11 cellular contexts compared by ENCODE assay signal in the genomic region with DNA sequence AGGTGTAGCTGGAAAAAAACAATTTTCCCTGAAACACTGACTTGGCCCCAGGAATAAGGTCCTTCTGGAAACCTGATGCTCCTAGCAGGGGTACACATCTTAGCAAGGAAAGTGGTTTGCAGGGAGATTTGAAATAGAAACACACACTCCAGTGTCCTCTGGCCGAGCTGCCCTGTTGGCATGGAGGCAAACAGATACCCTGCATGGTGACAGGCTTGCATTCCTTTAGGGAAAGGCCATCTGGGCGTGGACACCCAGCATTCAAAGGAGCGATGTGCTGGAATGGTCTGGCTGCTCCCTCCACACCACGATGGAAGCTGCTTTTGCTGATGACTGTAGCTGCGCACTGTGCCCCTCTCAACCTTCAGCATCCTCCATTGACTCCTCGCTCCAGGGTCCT. TPM values are rescaled to one million over a fixed set of nuclear protein-coding genes. Genes with fewer than 3 reads are reported as not detected.
DNase-seq lines count a peak whose midpoint lies in the region; ATAC-seq and TF ChIP-seq lines count a peak whose summit lies in the region.
"Had no signal": no experiment of that assay in that cellular context is flagged by ENCODE, and none has a peak within 500 bp of the region (broad histone marks: within the 10 kb centered on the region; RNA-seq: fewer than 3 reads in every experiment).

No MANE protein-coding gene starts in this region.

- TF ChIP-seq CTCF in IMR-90 (conservative IDR thresholded peaks at IDR 0.05; ENCODE audit: low read depth, low read length) (no peak), lower lobe of right lung (IDR thresholded peaks at IDR 0.05) (no peak), upper lobe of right lung (IDR thresholded peaks at IDR 0.05) (no peak)

- H3K4me3 ChIP-seq in IMR-90 (ENCODE audit: insufficient read depth, low read depth, low read length) (no peak overlapping the region), lower lobe of right lung (no peak overlapping the region), upper lobe of right lung (no peak overlapping the region)
- H3K4me3 ChIP-seq: GM12878, Peyer's patch had no signal

- H2BK120ac ChIP-seq in IMR-90 (ENCODE audit: low read depth, low read length): peak overlapping the region; percentile 2

- H4K20me1 ChIP-seq in IMR-90 (ENCODE audit: insufficient read depth, low read length): no peaks in the 10 kb centered on the region

- no peak overlapping the region for H2AK5ac ChIP-seq in IMR-90 (ENCODE audit: low read depth, low read length)

- peaks cover 19% of the 10 kb centered on the region for H3K9me1 ChIP-seq in IMR-90 (ENCODE audit: insufficient read depth, low read length)

- no peak overlapping the region for H4K5ac ChIP-seq in IMR-90 (ENCODE audit: low read depth, low read length)

- peak overlapping the region; percentile 75 for H2AFZ ChIP-seq in IMR-90 (replicated peaks; ENCODE audit: low read length, poor library complexity)

- POLR2A ChIA-PET in IMR-90 (lab: Charles Lee; ENCODE audit: unreplicated experiment): no interaction called here

- no peaks in the 10 kb centered on the region for H3K36me3 ChIP-seq in IMR-90 (ENCODE audit: control insufficient read depth, insufficient read depth, low read length)
- H3K36me3 ChIP-seq in lower lobe of right lung: no peaks in the 10 kb centered on the region
- no peaks in the 10 kb centered on the region for H3K36me3 ChIP-seq in upper lobe of right lung
- H3K36me3 ChIP-seq: Peyer's patch had no signal

- 0 out of 2 replicates have a peak overlapping the region, but pooled peaks have one; percentile 18 for H3K23ac ChIP-seq in IMR-90 (ENCODE audit: low read depth, low read length)

- in situ Hi-C loops in IMR-90 (cut with MboI; ENCODE audit: low sequenced_read_pairs): no loop called here

- H3K36me3 Mint-ChIP-seq in activated T-helper 1 cell treated with anti-CD3 and anti-CD28 coated beads, Interleukin-12 subunit alpha, Interleukin-12 subunit beta, Interleukin-2, Interleukin-4 antibody, amounts not matched to agents 30 ng/mL and 10 ng/mL and 1 ng/mL, durations not matched to agents 14 hours and 24 hours and 36 hours (ENCODE audit: low read depth): no peaks in the 10 kb centered on the region
- H3K36me3 Mint-ChIP-seq: natural killer cell had no signal

- no peaks in the 10 kb centered on the region for H3K27me3 ChIP-seq in IMR-90 (ENCODE audit: control insufficient read depth, insufficient read depth, low read length)
- no peaks in the 10 kb centered on the region for H3K27me3 ChIP-seq in lower lobe of right lung (ENCODE audit: low read depth)
- no peaks in the 10 kb centered on the region for H3K27me3 ChIP-seq in upper lobe of right lung
- H3K27me3 ChIP-seq: Peyer's patch had no signal

- TF ChIP-seq RAD21 in IMR-90 (IDR thresholded peaks at IDR 0.05; ENCODE audit: low read length): no peak

- no peaks in the 10 kb centered on the region for H3K4me1 Mint-ChIP-seq in activated T-helper 1 cell treated with anti-CD3 and anti-CD28 coated beads, Interleukin-12 subunit alpha, Interleukin-12 subunit beta, Interleukin-2, Interleukin-4 antibody, amounts not matched to agents 30 ng/mL and 10 ng/mL and 1 ng/mL, durations not matched to agents 14 hours and 24 hours and 36 hours (ENCODE audit: low read depth)

- H3K56ac ChIP-seq in IMR-90 (ENCODE audit: extremely low read depth, insufficient read depth, low read length): no peak overlapping the region

- H2BK20ac ChIP-seq in IMR-90 (ENCODE audit: low read depth, low read length): peak overlapping the region; percentile 0; the same call in 1 of the 2 replicates

- DNase-seq in IMR-90 (no peak), ecto neural progenitor cell (ENCODE audit: low spot score) (peak; percentile 71), lower lobe of right lung (no peak), upper lobe of right lung (no peak), T-helper 2 cell (no peak), NAMALWA (ENCODE audit: low spot score) (no peak)
- DNase-seq in activated T-helper 1 cell treated with anti-CD3 and anti-CD28 coated beads, Interleukin-12 subunit alpha, Interleukin-12 subunit beta, Interleukin-2, Interleukin-4 antibody, amounts not matched to agents 30 ng/mL and 10 ng/mL and 1 ng/mL, durations not matched to agents 14 hours and 24 hours and 36 hours (ENCODE audit: low spot score): no peak
- DNase-seq: activated T-cell treated with anti-CD3 and anti-CD28 coated beads, Interleukin-2, amount 50 U/mL, for 1 hour; natural killer cell; Peyer's patch had no signal

- peak overlapping the region in 1 of 2 experiments; percentile 45; a peak in 1 of 4 replicates for H4K8ac ChIP-seq in IMR-90 (ENCODE audit: low read depth in 2 of 2, low read length in 2 of 2)

- H3K18ac ChIP-seq in IMR-90 (ENCODE audit: low read depth, low read length): no peak overlapping the region

- H4K91ac ChIP-seq in IMR-90 (ENCODE audit: insufficient read depth, low read depth, low read length): peak overlapping the region; percentile 31; the same call in 1 of the 2 replicates

- peak overlapping the region; percentile 10; the same call in 1 of the 2 replicates for H3K14ac ChIP-seq in IMR-90 (replicated peaks; ENCODE audit: low read depth, low read length)

- TF ChIP-seq POLR2A in IMR-90 (IDR thresholded peaks at IDR 0.05; ENCODE audit: low read depth, low read length): no peak

- no peak overlapping the region for H2BK5ac ChIP-seq in IMR-90 (ENCODE audit: low read depth, low read length, poor library complexity, severe bottlenecking)

- BruUV-seq in IMR-90 (replicated peaks; lab: Mats Ljungman, UMichigan): no TSS peak

- dilution Hi-C loops in IMR-90 (cut with HindIII; ENCODE audit: low sequenced_read_pairs, unreplicated experiment): no loop called here

- no peaks in the 10 kb centered on the region for H3K9me3 ChIP-seq in IMR-90 (ENCODE audit: control insufficient read depth, insufficient read depth, low read length)
- H3K9me3 ChIP-seq in lower lobe of right lung: no peaks in the 10 kb centered on the region
- H3K9me3 ChIP-seq in upper lobe of right lung: no peaks in the 10 kb centered on the region
- H3K9me3 ChIP-seq: Peyer's patch had no signal

- H3K27me3 Mint-ChIP-seq in activated T-helper 1 cell treated with anti-CD3 and anti-CD28 coated beads, Interleukin-12 subunit alpha, Interleukin-12 subunit beta, Interleukin-2, Interleukin-4 antibody, amounts not matched to agents 30 ng/mL and 10 ng/mL and 1 ng/mL, durations not matched to agents 14 hours and 24 hours and 36 hours (ENCODE audit: insufficient read depth): peaks cover 5% of the 10 kb centered on the region

- peak overlapping the region; percentile 13 for H3K4ac ChIP-seq in IMR-90 (ENCODE audit: low read depth, low read length)

- no peak overlapping the region for H3K4me3 Mint-ChIP-seq in activated T-helper 1 cell treated with anti-CD3 and anti-CD28 coated beads, Interleukin-12 subunit alpha, Interleukin-12 subunit beta, Interleukin-2, Interleukin-4 antibody, amounts not matched to agents 30 ng/mL and 10 ng/mL and 1 ng/mL, durations not matched to agents 14 hours and 24 hours and 36 hours
- H3K4me3 Mint-ChIP-seq: natural killer cell had no signal

- H3K27ac Mint-ChIP-seq in activated T-helper 1 cell treated with anti-CD3 and anti-CD28 coated beads, Interleukin-12 subunit alpha, Interleukin-12 subunit beta, Interleukin-2, Interleukin-4 antibody, amounts not matched to agents 30 ng/mL and 10 ng/mL and 1 ng/mL, durations not matched to agents 14 hours and 24 hours and 36 hours: no peak overlapping the region
- H3K27ac Mint-ChIP-seq: natural killer cell had no signal

- 0 out of 2 replicates have a peak overlapping the region, but pooled peaks have one; percentile 10 for H3K9ac ChIP-seq in IMR-90 (ENCODE audit: low read depth, low read length)

- H2AK9ac ChIP-seq in IMR-90 (replicated peaks; ENCODE audit: low read depth, low read length, poor library complexity): no peak overlapping the region

- 94% methylated on average over 2 of the region's 6 CpGs; no CpG with 5 or more reads in 1 of the 2 experiments for WGBS in IMR-90 (ENCODE audit: extremely low coverage in 2 of 2, insufficient read length in 1 of 2), 2 experiments

- H3K27ac ChIP-seq in IMR-90 (ENCODE audit: insufficient read depth, low read length): no peak overlapping the region
- H3K27ac ChIP-seq in lower lobe of right lung: peak overlapping the region; percentile 44
- H3K27ac ChIP-seq in upper lobe of right lung: no peak overlapping the region

- H3K4me1 ChIP-seq in IMR-90 (ENCODE audit: control insufficient read depth, insufficient read depth, low read length) (peaks cover 7% of the 10 kb centered on the region), lower lobe of right lung (peaks cover 11% of the 10 kb centered on the region), upper lobe of right lung (peaks cover 8% of the 10 kb centered on the region)
- H3K4me1 ChIP-seq: Peyer's patch had no signal

- H3K9me3 Mint-ChIP-seq in activated T-helper 1 cell treated with anti-CD3 and anti-CD28 coated beads, Interleukin-12 subunit alpha, Interleukin-12 subunit beta, Interleukin-2, Interleukin-4 antibody, amounts not matched to agents 30 ng/mL and 10 ng/mL and 1 ng/mL, durations not matched to agents 14 hours and 24 hours and 36 hours: peaks cover 3% of the 10 kb centered on the region
- H3K9me3 Mint-ChIP-seq: natural killer cell had no signal

- CTCF ChIA-PET in IMR-90 (lab: Yijun Ruan, JAX): interaction anchor here (0.5 kb wide), 1 partner anchor 50 kb away, joined by 3 read pairs; no protein-coding TSS in a partner anchor

- H3K79me1 ChIP-seq in IMR-90 (ENCODE audit: low read depth in 1 of 2, low read length in 2 of 2): no peaks in the 10 kb centered on the region

- intact Hi-C loops in IMR-90 (cut with micrococcal nuclease): no loop called here
- intact Hi-C loops in lower lobe of right lung (cut with DNase I): no loop called here
- intact Hi-C loops in upper lobe of right lung (cut with DNase I): no loop called here
- intact Hi-C loops in activated T-helper 1 cell treated with anti-CD3 and anti-CD28 coated beads, Interleukin-12 subunit alpha, Interleukin-12 subunit beta, Interleukin-2, Interleukin-4 antibody, amounts not matched to agents 30 ng/mL and 10 ng/mL and 1 ng/mL, durations not matched to agents 14 hours and 24 hours and 36 hours (cut with micrococcal nuclease): no loop called here

- peak; percentile 54 for ATAC-seq in IMR-90 (ENCODE audit: low read depth)
- no peak for ATAC-seq in lower lobe of right lung
- ATAC-seq in upper lobe of right lung: peak; percentile 45
- ATAC-seq: natural killer cell had no signal

- peak overlapping the region; percentile 23; the same call in 1 of the 3 replicates for H2BK15ac ChIP-seq in IMR-90 (ENCODE audit: low read depth, low read length)

- H3K4me2 ChIP-seq in IMR-90 (ENCODE audit: low read depth, low read length): no peak overlapping the region

TF ChIP-seq in IMR-90, 13 proteins besides CTCF, POLR2A, EP300 and RAD21 (continues in another document):
- TF ChIP-seq MAZ (IDR thresholded peaks at IDR 0.05; ENCODE audit: borderline replicate concordance, low read depth, low read length): no peak

RNA-seq across cellular contexts. Expression of gene BCAR3, which starts 41.5 kb away (rescaled TPM):
- total RNA-seq in IMR-90 (2012; rRNA removed) (46.4 TPM in 2 replicates), lower lobe of right lung (24.9 TPM), upper lobe of right lung (23.5 TPM)
- 41.4 and 47.9 TPM in 2 replicates for polyA plus RNA-seq in IMR-90 (2012; rRNA removed)
- 28.9 and 33.4 TPM in 2 replicates for polyA plus RNA-seq in IMR-90 (2012; cell fraction: cytosol; rRNA removed)
- 41.5 and 54.4 TPM in 2 replicates for polyA plus RNA-seq in IMR-90 (2012; cell fraction: nucleus; rRNA removed; ENCODE audit: low replicate concordance)
- 0.29 and 1.1 TPM in 2 replicates for total RNA-seq in activated T-helper 1 cell treated with anti-CD3 and anti-CD28 coated beads, Interleukin-12 subunit alpha, Interleukin-12 subunit beta, Interleukin-2, Interleukin-4 antibody, amounts not matched to agents 30 ng/mL and 10 ng/mL and 1 ng/mL, durations not matched to agents 14 hours and 24 hours and 36 hours

Comparison
In these comparisons a context has a peak if more than half of its experiments do, and no peak if none do; other contexts are left out.
1. ATAC-seq: peak in IMR-90 (single experiment) and upper lobe of right lung (single experiment); none in lower lobe of right lung (0 of 2).
2. RNA of gene BCAR3, which starts 41.5 kb away (total RNA-seq): 46.4 TPM in IMR-90, 24.9 TPM in lower lobe of right lung (single experiment) and 23.5 TPM in upper lobe of right lung (single experiment); 0.29 to 1.1 TPM in activated T-helper 1 cell treated with anti-CD3 and anti-CD28 coated beads, Interleukin-12 subunit alpha, Interleukin-12 subunit beta, Interleukin-2, Interleukin-4 antibody, amounts not matched to agents 30 ng/mL and 10 ng/mL and 1 ng/mL, durations not matched to agents 14 hours and 24 hours and 36 hours; every median in the first group is over 10 times any median in the second.